In genomic region chr11:57800444-57801184, GRCh38 we compare ENCODE assay signal across 8 cellular contexts. TPM values are rescaled to one million over a fixed set of nuclear protein-coding genes. Genes with fewer than 3 reads are reported as not detected.
DNase-seq lines count a peak whose midpoint lies in the region; ATAC-seq lines count a peak whose summit lies in the region.

No MANE protein-coding gene starts in this region.

- H3K4me1 Mint-ChIP-seq in activated naive CD8-positive, alpha-beta T cell (ENCODE audit: low read depth): peaks cover 27% of the 10 kb centered on the region

- H3K4me3 ChIP-seq in trophoblast cell (ENCODE audit: low read depth, low read length): no peak overlapping the region

- no peak overlapping the region for H3K27ac ChIP-seq in trophoblast cell (ENCODE audit: low read depth, low read length)

- H2BK5ac ChIP-seq in trophoblast cell (ENCODE audit: low read depth, low read length, poor library complexity): no peak overlapping the region

- peaks cover 9 to 10% of the 10 kb centered on the region in 2 experiments for H3K4me1 ChIP-seq in trophoblast cell (ENCODE audit: control insufficient read depth in 1 of 2, insufficient read depth in 2 of 2, low read length in 2 of 2)

- WGBS in trophoblast cell (ENCODE audit: extremely low coverage, insufficient coverage, insufficient read length): no CpG with 5 or more reads among the region's 4 CpGs

- ATAC-seq in GM19452 (IDR thresholded peaks at IDR 0.05; ENCODE audit: unreplicated experiment) (peak; percentile 86), HG03457 (IDR thresholded peaks at IDR 0.05; ENCODE audit: unreplicated experiment) (peak; percentile 68)

- peaks cover 28 to 48% of the 10 kb centered on the region in 2 experiments for H3K36me3 ChIP-seq in trophoblast cell (ENCODE audit: control insufficient read depth in 1 of 2, insufficient read depth in 2 of 2, low read length in 2 of 2)

- no peak overlapping the region for H3K18ac ChIP-seq in trophoblast cell (ENCODE audit: low read length)

- no peaks in the 10 kb centered on the region for H3K9me3 Mint-ChIP-seq in activated naive CD8-positive, alpha-beta T cell (ENCODE audit: low read depth)

- H4K12ac ChIP-seq in trophoblast cell (ENCODE audit: low read depth, low read length): no peak overlapping the region

- H3K9ac ChIP-seq in trophoblast cell (ENCODE audit: low read length): no peak overlapping the region

- no peaks in the 10 kb centered on the region for H3K27me3 Mint-ChIP-seq in activated naive CD8-positive, alpha-beta T cell

- H3K14ac ChIP-seq in trophoblast cell (ENCODE audit: low read length): no peak overlapping the region

- peaks cover 2% of the 10 kb centered on the region for H3K79me2 ChIP-seq in trophoblast cell (ENCODE audit: control insufficient read depth, insufficient read depth, low read length, poor library complexity)

- no peaks in the 10 kb centered on the region for H3K9me3 ChIP-seq in trophoblast cell (ENCODE audit: insufficient read depth, low read depth, low read length)

- H3K27me3 ChIP-seq in trophoblast cell (ENCODE audit: insufficient read depth, low read length): no peaks in the 10 kb centered on the region

- H2AK5ac ChIP-seq in trophoblast cell (ENCODE audit: low read length): no peak overlapping the region

- no peak overlapping the region for H3K4ac ChIP-seq in trophoblast cell (ENCODE audit: low read depth, low read length)

- H4K8ac ChIP-seq in trophoblast cell (ENCODE audit: low read depth, low read length): no peak overlapping the region

- no peak overlapping the region for H3K23ac ChIP-seq in trophoblast cell (ENCODE audit: low read length)

- no peak overlapping the region for H2BK120ac ChIP-seq in trophoblast cell (ENCODE audit: insufficient read depth, low read length, poor library complexity)

- no peak overlapping the region for H2AFZ ChIP-seq in trophoblast cell (ENCODE audit: insufficient read depth, low read length, poor library complexity)

- H3K27ac Mint-ChIP-seq in activated naive CD8-positive, alpha-beta T cell: peak overlapping the region; percentile 55

- H3K4me3 Mint-ChIP-seq in activated naive CD8-positive, alpha-beta T cell: no peak overlapping the region

- DNase-seq in DMS79 treated with DMSO at 0.1 percent for 48 hours (lab: John Stamatoyannopoulos, UW) (peak; percentile 82), NCI-H510A (lab: John Stamatoyannopoulos, UW) (peak; percentile 88), globus pallidus (ENCODE audit: low spot score) (peak; percentile 81), trophoblast cell (peak; percentile 22 to 85)
- no peak for DNase-seq in stimulated activated CD4-positive, alpha-beta T cell treated with anti-CD3 and anti-CD28 coated beads, Interleukin-2, amount 100 ng/mL, for 48 hours

- peaks cover 9% of the 10 kb centered on the region for H3K36me3 Mint-ChIP-seq in activated naive CD8-positive, alpha-beta T cell

- H3K4me2 ChIP-seq in trophoblast cell (ENCODE audit: low read length): no peak overlapping the region

- no peak overlapping the region for H4K91ac ChIP-seq in trophoblast cell (ENCODE audit: low read depth, low read length)

- no peak overlapping the region for H2BK12ac ChIP-seq in trophoblast cell (ENCODE audit: low read length)

- peaks cover 3% of the 10 kb centered on the region for H3K79me1 ChIP-seq in trophoblast cell (ENCODE audit: low read length)

RNA-seq across cellular contexts. Expression of gene CTNND1, which starts 39.0 kb away (rescaled TPM):
- 146 and 148 TPM in 2 replicates for polyA plus RNA-seq in trophoblast cell (2013)

RNA-seq across cellular contexts. Expression of gene BTBD18, which starts 49.0 kb away (rescaled TPM):
- polyA plus RNA-seq in trophoblast cell (2013): not detected in 2 replicates

RNA-seq across cellular contexts. Expression of gene SELENOH, which starts 59.3 kb away (rescaled TPM):
- 198 and 199 TPM in 2 replicates for polyA plus RNA-seq in trophoblast cell (2013)

Comparison
In these comparisons a context has a peak if more than half of its experiments do, and no peak if none do; other contexts are left out.
1. DNase-seq: peak in DMS79 treated with DMSO at 0.1 percent for 48 hours (single experiment), NCI-H510A (single experiment), globus pallidus (single experiment) and trophoblast cell (2 of 2); none in stimulated activated CD4-positive, alpha-beta T cell treated with anti-CD3 and anti-CD28 coated beads, Interleukin-2, amount 100 ng/mL, for 48 hours (0 of 2).